28 cellular contexts compared by ENCODE assay signal in the genomic region with DNA sequence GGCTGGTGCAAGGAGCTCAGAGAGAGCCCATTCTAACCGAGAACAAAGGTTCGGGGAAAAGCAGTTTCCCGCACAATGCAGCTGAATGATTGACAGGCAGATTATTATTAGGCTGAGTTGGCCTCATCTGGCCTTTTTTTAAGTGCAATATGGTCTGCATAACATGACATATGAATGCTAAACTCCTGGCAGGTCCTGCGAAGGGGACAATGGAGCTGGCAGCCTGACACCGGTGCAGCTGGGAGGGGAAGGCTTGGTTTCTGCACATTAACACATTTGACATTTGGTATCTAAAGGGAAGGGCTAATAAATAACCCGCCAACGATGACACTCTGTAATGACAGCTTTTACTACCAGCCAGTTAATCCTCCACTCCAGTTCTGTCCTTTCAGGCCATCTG.
DNase-seq lines count a peak whose midpoint lies in the region; ATAC-seq, FAIRE-seq and TF ChIP-seq lines count a peak whose summit lies in the region.
"Had no signal": no experiment of that assay in that cellular context is flagged by ENCODE, and none has a peak within 500 bp of the region (broad histone marks: within the 10 kb centered on the region; RNA-seq: fewer than 3 reads in every experiment).

No MANE protein-coding gene starts in this region.

- H3K9ac ChIP-seq in K562 (ENCODE audit: insufficient read depth in 1 of 2, low read depth in 2 of 2, low read length in 2 of 2): no peak overlapping the region

- no peaks in the 10 kb centered on the region for H3K9me1 ChIP-seq in K562 (ENCODE audit: control insufficient read depth, insufficient read depth, low read length)

- TF ChIP-seq EP300 in K562 (IDR thresholded peaks at IDR 0.05; ENCODE audit: low read length): no peak

- POLR2A ChIA-PET in K562 (lab: Yijun Ruan, JAX): interaction anchor here (1.1 to 1.4 kb wide), 3 partner anchors 8 to 11 kb away, joined by 3 to 4 read pairs (median 3); no protein-coding TSS in a partner anchor

- ATAC-seq in K562: no peak
- ATAC-seq: activated CD4-positive, CD25-positive, alpha-beta regulatory T cell treated with anti-CD3 and anti-CD28 coated beads, Interleukin-2, amount 50 U/mL, for 24 hours; body of pancreas; foreskin keratinocyte; GM23338; left colon; naive thymus-derived CD8-positive, alpha-beta T cell; T-cell had no signal

- H2AFZ ChIP-seq in K562 (ENCODE audit: low read depth, low read length) (no peak overlapping the region), neuron (ENCODE audit: low read depth, low read length) (peak overlapping the region; percentile 15)
- H2AFZ ChIP-seq: GM23338 had no signal

- H3K27ac ChIP-seq in K562 (ENCODE audit: extremely low read depth, low read depth, low read length): no peak overlapping the region
- H3K27ac ChIP-seq: body of pancreas, foreskin keratinocyte, Peyer's patch, SJCRH30, stomach, tibial nerve had no signal

- no peak for TF ChIP-seq RAD21 in K562 (CRISPR knock-in tag; conservative IDR thresholded peaks at IDR 0.05 in 1 of 2, IDR thresholded peaks at IDR 0.05 in 1 of 2)

- peaks cover 2% of the 10 kb centered on the region; the same call in 1 of the 2 replicates for H3K4me1 ChIP-seq in HAP-1
- no peaks in the 10 kb centered on the region for H3K4me1 ChIP-seq in K562 (replicated peaks in 1 of 2; ENCODE audit: control insufficient read depth in 2 of 2, insufficient read depth in 2 of 2, low read length in 2 of 2)
- peaks cover 27% of the 10 kb centered on the region for H3K4me1 ChIP-seq in neuron (ENCODE audit: insufficient read depth, low read length)
- H3K4me1 ChIP-seq: body of pancreas, foreskin keratinocyte, Peyer's patch, SJCRH30, stomach, tibial nerve had no signal

- no peak for TF ChIP-seq CTCF in K562 (IDR thresholded peaks at IDR 0.05 in 2 of 3, conservative IDR thresholded peaks at IDR 0.05 in 1 of 3; ENCODE audit: insufficient read depth in 2 of 3, low read depth in 1 of 3, low read length in 3 of 3)

- H3K36me3 ChIP-seq in HAP-1 (replicated peaks): no peaks in the 10 kb centered on the region
- H3K36me3 ChIP-seq in K562 (ENCODE audit: control insufficient read depth, insufficient read depth, low read length): no peaks in the 10 kb centered on the region
- H3K36me3 ChIP-seq in neuron (ENCODE audit: insufficient read depth, low read length): no peaks in the 10 kb centered on the region
- H3K36me3 ChIP-seq: MG63, Peyer's patch, SJCRH30, stomach, tibial nerve had no signal

- 1% methylated on average over 7 of the region's 7 CpGs for WGBS in K562 (ENCODE audit: insufficient coverage, low coverage, missing lambda C conversion rate)

- H3K4me2 ChIP-seq in K562 (ENCODE audit: insufficient read depth, low read length): no peak overlapping the region
- H3K4me2 ChIP-seq: GM23338 had no signal

- CTCF ChIA-PET in K562 (lab: Yijun Ruan, JAX; ENCODE audit: low intra/inter-chr PET ratio): no interaction called here

- intact Hi-C loops in K562 (cut with micrococcal nuclease): no loop called here
- intact Hi-C loops in posterior vena cava (cut with DNase I): no loop called here

- in situ Hi-C loops in HAP-1 (cut with MboI; ENCODE audit: low sequenced_read_pairs): no loop called here
- in situ Hi-C loops in K562 (cut with MboI): no loop called here

- TF ChIP-seq POLR2A in K562 (conservative IDR thresholded peaks at IDR 0.05): no peak

- H4K20me1 ChIP-seq in K562 (replicated peaks; ENCODE audit: control insufficient read depth, insufficient read depth, low read length): 0 out of 2 replicates have a peak, but pooled peaks cover 4% of the 10 kb centered on the region

- DNase-seq in HAP-1 (ENCODE audit: low spot score in 2 of 2) (peak; percentile 44 to 51), NCI-H2171 treated with DMSO at 0.1 percent for 48 hours (lab: John Stamatoyannopoulos, UW) (peak; percentile 84), K562 (ENCODE audit: extremely low read depth in 1 of 4, low spot score in 3 of 4) (no peak), posterior vena cava (ENCODE audit: low spot score) (no peak), NCI-H2029 treated with DMSO at 0.1 percent for 48 hours (lab: John Stamatoyannopoulos, UW) (no peak)
- no peak for DNase-seq in activated CD8-positive, alpha-beta memory T cell treated with anti-CD3 and anti-CD28 coated beads, Interleukin-2, amount 50 U/mL, for 4 hours
- DNase-seq: activated T-cell treated with anti-CD3 and anti-CD28 coated beads, Interleukin-2, amount 50 U/mL, for 1 hour; body of pancreas; CD4-positive, alpha-beta T cell; DMS53; effector CD8-positive, alpha-beta T cell; foreskin keratinocyte; GDM1; left colon; MG63; midbrain; naive thymus-derived CD8-positive, alpha-beta T cell; NCI-H146; NCI-H226; Peyer's patch; SJCRH30; stimulated activated CD4-positive, alpha-beta T cell treated with anti-CD3 and anti-CD28 coated beads, Interleukin-15, amount 100 ng/mL, for 24 hours; stomach; T-cell had no signal

- H3K27me3 ChIP-seq in HAP-1 (ENCODE audit: low read depth) (peaks cover 3% of the 10 kb centered on the region; the same call in 1 of the 2 replicates), K562 (ENCODE audit: control insufficient read depth in 2 of 2, insufficient read depth in 2 of 2, low read length in 2 of 2) (peaks cover 7 to 46% of the 10 kb centered on the region in 2 experiments), neuron (ENCODE audit: insufficient read depth, low read length) (no peaks in the 10 kb centered on the region)
- H3K27me3 ChIP-seq: body of pancreas, foreskin keratinocyte, MG63, Peyer's patch, SJCRH30, stomach, tibial nerve had no signal

- no TSS peak for BruUV-seq in K562 (replicated peaks; lab: Mats Ljungman, UMichigan)

- H3K4me3 ChIP-seq in HAP-1 (no peak overlapping the region), K562 (no peak overlapping the region), neuron (ENCODE audit: low read length) (no peak overlapping the region)
- H3K4me3 ChIP-seq: body of pancreas, GM23338, MG63, Peyer's patch, SJCRH30, stomach, tibial nerve had no signal

- FAIRE-seq in K562 (lab: Jason Lieb, UNC): no peak

- H3K9me3 ChIP-seq in HAP-1: no peaks in the 10 kb centered on the region
- H3K9me3 ChIP-seq in K562 (replicated peaks; ENCODE audit: control insufficient read depth, insufficient read depth, low read depth, low read length): no peaks in the 10 kb centered on the region
- no peaks in the 10 kb centered on the region for H3K9me3 ChIP-seq in neuron (ENCODE audit: low read length)
- H3K9me3 ChIP-seq: body of pancreas, MG63, Peyer's patch, SJCRH30, stomach, tibial nerve had no signal

- no peaks in the 10 kb centered on the region for H3K79me2 ChIP-seq in K562 (ENCODE audit: control insufficient read depth, insufficient read depth, low read length)

TF ChIP-seq in K562, 482 proteins besides CTCF, POLR2A, EP300 and RAD21:
- TF ChIP-seq FOXP4 (CRISPR knock-in tag; IDR thresholded peaks at IDR 0.05; ENCODE audit: borderline replicate concordance): no peak
- TF ChIP-seq, protein P1, sequence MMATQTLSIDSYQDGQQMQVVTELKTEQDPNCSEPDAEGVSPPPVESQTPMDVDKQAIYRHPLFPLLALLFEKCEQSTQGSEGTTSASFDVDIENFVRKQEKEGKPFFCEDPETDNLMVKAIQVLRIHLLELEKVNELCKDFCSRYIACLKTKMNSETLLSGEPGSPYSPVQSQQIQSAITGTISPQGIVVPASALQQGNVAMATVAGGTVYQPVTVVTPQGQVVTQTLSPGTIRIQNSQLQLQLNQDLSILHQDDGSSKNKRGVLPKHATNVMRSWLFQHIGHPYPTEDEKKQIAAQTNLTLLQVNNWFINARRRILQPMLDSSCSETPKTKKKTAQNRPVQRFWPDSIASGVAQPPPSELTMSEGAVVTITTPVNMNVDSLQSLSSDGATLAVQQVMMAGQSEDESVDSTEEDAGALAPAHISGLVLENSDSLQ (IDR thresholded peaks at IDR 0.05): peak; percentile 49

Comparison
In these comparisons a context has a peak if more than half of its experiments do, and no peak if none do; other contexts are left out.
1. DNase-seq: peak in HAP-1 (2 of 2) and NCI-H2171 treated with DMSO at 0.1 percent for 48 hours (single experiment); none in K562 (0 of 4), posterior vena cava (single experiment), NCI-H2029 treated with DMSO at 0.1 percent for 48 hours (single experiment) and activated CD8-positive, alpha-beta memory T cell treated with anti-CD3 and anti-CD28 coated beads, Interleukin-2, amount 50 U/mL, for 4 hours (single experiment).